ENCODE assay signal across 1 cellular context in the genomic region with DNA sequence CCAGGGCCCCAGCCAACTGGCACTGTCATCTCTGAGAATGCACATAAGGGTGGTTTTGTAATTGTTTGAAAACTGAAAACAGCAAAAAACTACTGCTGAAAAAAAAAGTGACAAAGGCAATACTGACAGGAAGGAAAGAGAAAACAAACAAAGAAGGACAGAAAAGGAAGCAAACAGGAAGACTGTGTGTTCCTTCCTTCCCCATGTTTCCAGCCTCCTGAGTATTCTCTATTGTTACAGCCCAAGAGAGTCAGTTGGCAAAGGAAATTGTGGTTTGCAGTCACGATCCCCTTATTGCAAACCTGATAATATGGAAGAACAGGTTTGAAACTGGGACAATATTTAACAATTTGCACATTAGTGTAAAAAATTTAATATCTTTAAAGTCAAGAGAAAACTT.
TF ChIP-seq lines count a peak whose summit lies in the region.

No MANE protein-coding gene starts in this region.

TF ChIP-seq in endothelial cell of umbilical vein, 7 proteins besides CTCF, POLR2A, EP300 and RAD21:
- TF ChIP-seq GATA2 (IDR thresholded peaks at IDR 0.05; ENCODE audit: insufficient read depth, insufficient read length, low read depth, low read length) (peak; percentile 54), JUN (IDR thresholded peaks at IDR 0.05; ENCODE audit: borderline replicate concordance, insufficient read depth, insufficient read length, low read depth) (no peak), EZH2 (IDR thresholded peaks at IDR 0.05; ENCODE audit: borderline replicate concordance, low read depth, low read length, severe bottlenecking) (no peak), POLR2AphosphoS5 (IDR thresholded peaks at IDR 0.05; ENCODE audit: insufficient read depth, low read depth, low read length) (peak; percentile 66), MYC (IDR thresholded peaks at IDR 0.05; ENCODE audit: low read depth, low read length) (no peak), MAX (IDR thresholded peaks at IDR 0.05; ENCODE audit: insufficient read depth, insufficient read length) (no peak), FOS (IDR thresholded peaks at IDR 0.05; ENCODE audit: borderline replicate concordance, insufficient read depth, low read length) (peak; percentile 49)
